In the genomic region with DNA sequence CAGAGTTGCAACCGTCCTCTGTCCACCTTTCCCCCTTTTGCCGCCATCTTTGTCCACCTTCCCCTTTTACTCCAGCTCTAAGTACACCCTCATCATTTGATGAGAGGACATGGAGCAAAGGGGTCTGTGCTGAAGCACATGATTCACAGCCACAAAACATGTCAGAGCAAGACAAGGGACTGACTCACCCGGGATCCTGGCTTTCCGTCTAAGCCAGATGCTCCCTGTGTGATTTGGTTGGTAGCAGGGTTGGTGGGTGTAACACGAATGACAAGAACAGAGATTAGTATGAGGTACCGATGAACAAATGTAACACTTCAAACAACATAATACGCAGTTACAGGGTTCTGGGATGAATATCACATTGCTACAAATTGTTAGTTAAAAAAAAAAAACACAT, we compare ENCODE assay signal across 11 cellular contexts.
A peak's percentile ranks its signal among the peaks of the same experiment; 100 is the strongest.
DNase-seq lines count a peak whose midpoint lies in the region; ATAC-seq and TF ChIP-seq lines count a peak whose summit lies in the region.
"Had no signal": no experiment of that assay in that cellular context is flagged by ENCODE, and none has a peak within 500 bp of the region (broad histone marks: within the 10 kb centered on the region; RNA-seq: fewer than 3 reads in every experiment).

No MANE protein-coding gene starts in this region.

- intact Hi-C loops in esophagus squamous epithelium (cut with DNase I): loop anchor here (10.0 kb wide), 1 partner anchor 571 kb away; no protein-coding TSS in a partner anchor

- H3K4me3 ChIP-seq in HFF-Myc (replicated peaks; ENCODE audit: low read depth, low read length): no peak overlapping the region
- no peak overlapping the region for H3K4me3 ChIP-seq in SJCRH30
- H3K4me3 ChIP-seq in WERI-Rb-1 (ENCODE audit: low read depth, low read length): no peak overlapping the region
- no peak overlapping the region for H3K4me3 ChIP-seq in esophagus squamous epithelium

- TF ChIP-seq CTCF in HFF-Myc (IDR thresholded peaks at IDR 0.05; ENCODE audit: low read depth, low read length, missing control alignments): no peak
- TF ChIP-seq CTCF in WERI-Rb-1 (IDR thresholded peaks at IDR 0.05; ENCODE audit: low read depth, low read length): no peak
- no peak for TF ChIP-seq CTCF in esophagus squamous epithelium (IDR thresholded peaks at IDR 0.05)

- H3K9me3 ChIP-seq in SJCRH30 (replicated peaks) (no peaks in the 10 kb centered on the region), WERI-Rb-1 (ENCODE audit: severe bottlenecking) (no peaks in the 10 kb centered on the region), esophagus squamous epithelium (no peaks in the 10 kb centered on the region)

- peaks cover 44% of the 10 kb centered on the region for H3K4me1 ChIP-seq in SJCRH30
- H3K4me1 ChIP-seq in esophagus squamous epithelium: peaks cover 0 to 13% (median 0%) of the 10 kb centered on the region in 3 donors

- H3K27ac ChIP-seq in SJCRH30 (no peak overlapping the region; the same call in 1 of the 2 replicates), WERI-Rb-1 (no peak overlapping the region), esophagus squamous epithelium (no peak overlapping the region)

- 47 to 54% methylated on average over 7 of the region's 7 CpGs for WGBS in esophagus squamous epithelium, 2 donors

- no peaks in the 10 kb centered on the region for H3K27me3 ChIP-seq in SJCRH30
- H3K27me3 ChIP-seq in WERI-Rb-1 (ENCODE audit: insufficient read depth, low read depth, severe bottlenecking): no peaks in the 10 kb centered on the region
- H3K27me3 ChIP-seq in esophagus squamous epithelium: no peaks in the 10 kb centered on the region

- H3K36me3 ChIP-seq in SJCRH30 (no peaks in the 10 kb centered on the region), WERI-Rb-1 (no peaks in the 10 kb centered on the region), esophagus squamous epithelium (no peaks in the 10 kb centered on the region)

- ATAC-seq in GM21717 (IDR thresholded peaks at IDR 0.05; ENCODE audit: unreplicated experiment): no peak
- ATAC-seq: activated CD8-positive, alpha-beta memory T cell treated with anti-CD3 and anti-CD28 coated beads, Interleukin-2, amount 10 ng/mL, durations not matched to agents 7 days and 5 days had no signal

- TF ChIP-seq POLR2A in esophagus squamous epithelium (IDR thresholded peaks at IDR 0.05): no peak

- DNase-seq in HFF-Myc (ENCODE audit: extremely low read depth, low read depth) (peak; percentile 54), SJCRH30 (peak; percentile 39 to 65), fibroblast of gingiva (ENCODE audit: low read depth) (peak; percentile 32), putamen (ENCODE audit: low spot score) (peak; percentile 26), WERI-Rb-1 (no peak), esophagus squamous epithelium (lab: John Stamatoyannopoulos, UW) (no peak)
- DNase-seq: activated CD8-positive, alpha-beta memory T cell treated with anti-CD3 and anti-CD28 coated beads, Interleukin-2, amount 10 ng/mL, durations not matched to agents 7 days and 5 days; Calu3; H7; NCI-H2107 had no signal

Comparison
In these comparisons a context has a peak if more than half of its experiments do, and no peak if none do; other contexts are left out.
1. DNase-seq: peak in HFF-Myc (single experiment), SJCRH30 (2 of 2), fibroblast of gingiva (single experiment) and putamen (single experiment); none in WERI-Rb-1 (single experiment) and esophagus squamous epithelium (single experiment).